1 cellular context compared by ENCODE assay signal in genomic region chr1:226186124-226187018, GRCh38.
TF ChIP-seq lines count a peak whose summit lies in the region.

ACBD3 (minus strand) TSS chr1:226186741; CDS start chr1:226186675, 66 bp downstream.

TF ChIP-seq in K562, 482 proteins besides CTCF, POLR2A, EP300 and RAD21 (continued from another document and continues in another):
- peak; percentile 62 to 83; a peak in 2 of 4 replicates for TF ChIP-seq MNT (conservative IDR thresholded peaks at IDR 0.05)
- TF ChIP-seq MYC (IDR thresholded peaks at IDR 0.05; ENCODE audit: low read depth, low read length), result peak; percentile 74
- no peak; the same call in 1 of the 2 replicates for TF ChIP-seq MYC (CRISPR knock-in tag; IDR thresholded peaks at IDR 0.05; ENCODE audit: borderline replicate concordance, low read depth)
- TF ChIP-seq HNRNPK (IDR thresholded peaks at IDR 0.05; ENCODE audit: low read depth, low read length, poor library complexity, severe bottlenecking), result no peak
- TF ChIP-seq HDAC1 (IDR thresholded peaks at IDR 0.05), result peak in 1 of 2 experiments; percentile 95; a peak in 2 of 4 replicates
- TF ChIP-seq DIDO1 (tag; IDR thresholded peaks at IDR 0.05; ENCODE audit: low read depth), result peak; percentile 69
- no peak for TF ChIP-seq TCFL5 (CRISPR knock-in tag; conservative IDR thresholded peaks at IDR 0.05)
- peak; percentile 81; the same call in 1 of the 2 replicates for TF ChIP-seq PREB (CRISPR knock-in tag; IDR thresholded peaks at IDR 0.05)
- peak in 1 of 2 experiments; percentile 95; a peak in 2 of 4 replicates for TF ChIP-seq KDM4B (IDR thresholded peaks at IDR 0.05; ENCODE audit: borderline replicate concordance in 2 of 2, low read depth in 1 of 2)
- no peak for TF ChIP-seq GABPB2 (CRISPR knock-in tag; conservative IDR thresholded peaks at IDR 0.05)
- peak; percentile 46; the same call in 1 of the 2 replicates for TF ChIP-seq GTF2A2 (tag; IDR thresholded peaks at IDR 0.05)
- TF ChIP-seq BRD9 (IDR thresholded peaks at IDR 0.05; ENCODE audit: low read depth, partially characterized antibody), result peak; percentile 70
- TF ChIP-seq GABPB1 (CRISPR knock-in tag; IDR thresholded peaks at IDR 0.05), result peak; percentile 93
- TF ChIP-seq HMGXB4 (CRISPR knock-in tag; IDR thresholded peaks at IDR 0.05), result peak; percentile 87; the same call in 1 of the 2 replicates
- no peak for TF ChIP-seq NR0B1 (IDR thresholded peaks at IDR 0.05; ENCODE audit: partially characterized antibody)
- 0 out of 2 replicates have a peak, but pooled peaks have one; percentile 23 for TF ChIP-seq CGGBP1 (CRISPR knock-in tag; IDR thresholded peaks at IDR 0.05)
- TF ChIP-seq POLR2G (IDR thresholded peaks at IDR 0.05; ENCODE audit: low read depth, low read length), result peak; percentile 100
- no peak for TF ChIP-seq MITF (IDR thresholded peaks at IDR 0.05)
- no peak for TF ChIP-seq IRF9 (tag; IDR thresholded peaks at IDR 0.05)
- peak; percentile 53 for TF ChIP-seq LEF1 (IDR thresholded peaks at IDR 0.05)
- TF ChIP-seq RBM14 (IDR thresholded peaks at IDR 0.05; ENCODE audit: borderline replicate concordance, insufficient read depth, low read depth, low read length), result no peak
- peak; percentile 65; the same call in 1 of the 2 replicates for TF ChIP-seq NCOA1 (IDR thresholded peaks at IDR 0.05; ENCODE audit: low read depth)
- TF ChIP-seq ELF2 (CRISPR knock-in tag; IDR thresholded peaks at IDR 0.05), result peak; percentile 83
- peak; percentile 88; the same call in 1 of the 2 replicates for TF ChIP-seq ZNF609 (CRISPR knock-in tag; IDR thresholded peaks at IDR 0.05; ENCODE audit: borderline replicate concordance)
- TF ChIP-seq ZNF184 (CRISPR knock-in tag; IDR thresholded peaks at IDR 0.05), result no peak
- TF ChIP-seq FOXK2 (conservative IDR thresholded peaks at IDR 0.05 in 1 of 2, IDR thresholded peaks at IDR 0.05 in 1 of 2; ENCODE audit: low read depth in 2 of 2), result peak in 1 of 2 experiments; percentile 52; a peak in 2 of 4 replicates
- TF ChIP-seq U2AF1 (optimal IDR thresholded peaks at IDR 0.05; ENCODE audit: low read depth, low read length), result no peak
- TF ChIP-seq ELF4 (CRISPR knock-in tag; IDR thresholded peaks at IDR 0.05), result peak; percentile 33; the same call in 1 of the 2 replicates
- 0 out of 2 replicates have a peak, but pooled peaks have one; percentile 14 for TF ChIP-seq ATF4 (CRISPR knock-in tag; IDR thresholded peaks at IDR 0.05)
- peak; percentile 59 to 75; a peak in 3 of 4 replicates for TF ChIP-seq SIN3A (IDR thresholded peaks at IDR 0.05; ENCODE audit: borderline replicate concordance in 2 of 2, control insufficient read depth in 1 of 2, low read depth in 2 of 2, low read length in 2 of 2)
- peak; percentile 91 for TF ChIP-seq CREM (IDR thresholded peaks at IDR 0.05; ENCODE audit: low read depth)
- TF ChIP-seq HMG20A (CRISPR knock-in tag; conservative IDR thresholded peaks at IDR 0.05), result no peak
- TF ChIP-seq CTBP1 (IDR thresholded peaks at IDR 0.05; ENCODE audit: borderline replicate concordance), result peak; percentile 80; the same call in 1 of the 2 replicates
- no peak for TF ChIP-seq ATF1 (CRISPR knock-in tag; IDR thresholded peaks at IDR 0.05)
- TF ChIP-seq ATF1 (tag; IDR thresholded peaks at IDR 0.05), result peak; percentile 89
- peak; percentile 81 for TF ChIP-seq PML (IDR thresholded peaks at IDR 0.05; ENCODE audit: low read length)
- TF ChIP-seq LCOR (CRISPR knock-in tag; IDR thresholded peaks at IDR 0.05), result peak; percentile 34
- TF ChIP-seq ZNF592 (IDR thresholded peaks at IDR 0.05), result peak; percentile 42; the same call in 1 of the 2 replicates
